Comparison of ENCODE assay signal across 2 cellular contexts in the genomic region with DNA sequence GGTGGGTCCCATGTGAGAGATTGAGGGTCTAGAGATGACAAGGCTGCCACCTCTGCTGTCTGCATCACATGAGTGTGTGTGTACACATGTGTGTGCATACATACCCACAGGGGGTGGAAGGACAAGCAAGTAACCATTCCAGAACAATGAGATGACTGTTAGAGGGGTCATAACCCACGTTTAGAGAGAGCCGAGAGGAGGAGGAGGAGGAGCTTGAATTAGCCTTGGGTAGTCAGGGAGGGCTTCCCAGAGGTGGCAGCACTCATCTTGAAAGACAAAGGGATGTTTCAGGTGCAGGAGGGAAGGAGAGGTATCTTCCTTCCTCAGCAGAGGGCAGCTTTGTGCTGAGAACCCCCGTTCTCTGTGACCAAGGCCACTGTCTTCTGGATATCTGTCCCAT.
TF ChIP-seq lines count a peak whose summit lies in the region.

No MANE protein-coding gene starts in this region.

TF ChIP-seq in HepG2, 621 proteins besides CTCF, POLR2A, EP300 and RAD21:
- TF ChIP-seq, protein P1, sequence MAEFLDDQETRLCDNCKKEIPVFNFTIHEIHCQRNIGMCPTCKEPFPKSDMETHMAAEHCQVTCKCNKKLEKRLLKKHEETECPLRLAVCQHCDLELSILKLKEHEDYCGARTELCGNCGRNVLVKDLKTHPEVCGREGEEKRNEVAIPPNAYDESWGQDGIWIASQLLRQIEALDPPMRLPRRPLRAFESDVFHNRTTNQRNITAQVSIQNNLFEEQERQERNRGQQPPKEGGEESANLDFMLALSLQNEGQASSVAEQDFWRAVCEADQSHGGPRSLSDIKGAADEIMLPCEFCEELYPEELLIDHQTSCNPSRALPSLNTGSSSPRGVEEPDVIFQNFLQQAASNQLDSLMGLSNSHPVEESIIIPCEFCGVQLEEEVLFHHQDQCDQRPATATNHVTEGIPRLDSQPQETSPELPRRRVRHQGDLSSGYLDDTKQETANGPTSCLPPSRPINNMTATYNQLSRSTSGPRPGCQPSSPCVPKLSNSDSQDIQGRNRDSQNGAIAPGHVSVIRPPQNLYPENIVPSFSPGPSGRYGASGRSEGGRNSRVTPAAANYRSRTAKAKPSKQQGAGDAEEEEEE (CRISPR knock-in tag; IDR thresholded peaks at IDR 0.05; ENCODE audit: borderline replicate concordance) = no peak
- TF ChIP-seq BHLHE40 (IDR thresholded peaks at IDR 0.05; ENCODE audit: low read length) (0 out of 2 replicates have a peak, but pooled peaks have one; percentile 27), ZFP36 (IDR thresholded peaks at IDR 0.05; ENCODE audit: borderline replicate concordance, low read depth, low read length, partially characterized antibody) (peak; percentile 90)

TF ChIP-seq in SK-N-SH treated with all-trans-retinoic acid at 6 μM for 48 hours, 23 proteins besides CTCF, POLR2A, EP300 and RAD21:
- TF ChIP-seq ISL1 (CRISPR knock-in tag; IDR thresholded peaks at IDR 0.05) = no peak
- TF ChIP-seq ZFP30 (CRISPR knock-in tag; IDR thresholded peaks at IDR 0.05) = no peak
